Comparison of ENCODE assay signal across 15 cellular contexts in genomic region chr5:139064613-139065012, GRCh38.
DNase-seq lines count a peak whose midpoint lies in the region; ATAC-seq and TF ChIP-seq lines count a peak whose summit lies in the region.
"Had no signal": no experiment of that assay in that cellular context is flagged by ENCODE, and none has a peak within 500 bp of the region (broad histone marks: within the 10 kb centered on the region; RNA-seq: fewer than 3 reads in every experiment).

No MANE protein-coding gene starts in this region.

- H3K9me3 ChIP-seq in endodermal cell (ENCODE audit: control insufficient read depth, low read length) (no peaks in the 10 kb centered on the region), psoas muscle (no peaks in the 10 kb centered on the region), trophoblast cell (ENCODE audit: insufficient read depth, low read depth, low read length) (peaks cover 3% of the 10 kb centered on the region)
- H3K9me3 ChIP-seq: BE2C had no signal

- no peak overlapping the region for H4K8ac ChIP-seq in trophoblast cell (ENCODE audit: low read depth, low read length)

- DNase-seq in DMS79 treated with DMSO at 0.1 percent for 48 hours (lab: John Stamatoyannopoulos, UW): peak; percentile 47
- DNase-seq in NCI-H2196 (lab: John Stamatoyannopoulos, UW; ENCODE audit: unreplicated experiment): peak; percentile 78
- peak; percentile 29 for DNase-seq in endodermal cell
- no peak for DNase-seq in psoas muscle
- no peak for DNase-seq in trophoblast cell
- no peak for DNase-seq in nucleus accumbens (lab: John Stamatoyannopoulos, UW)
- DNase-seq: BE2C; dorsolateral prefrontal cortex; NCI-H1930; occipital lobe; stimulated activated CD4-positive, alpha-beta T cell treated with anti-CD3 and anti-CD28 coated beads, Interleukin-12 subunit alpha, Interleukin-12 subunit beta, amount 100 ng/mL, for 4 hours had no signal

- no peaks in the 10 kb centered on the region for H3K79me1 ChIP-seq in trophoblast cell (ENCODE audit: low read length)

- H2AK5ac ChIP-seq in trophoblast cell (ENCODE audit: low read length): no peak overlapping the region

- H3K27ac Mint-ChIP-seq in endodermal cell: no peak overlapping the region
- H3K27ac Mint-ChIP-seq: memory B cell had no signal

- H3K27ac ChIP-seq in endodermal cell (ENCODE audit: low read depth, low read length): no peak overlapping the region
- no peak overlapping the region for H3K27ac ChIP-seq in psoas muscle
- no peak overlapping the region for H3K27ac ChIP-seq in trophoblast cell (ENCODE audit: low read depth, low read length)
- H3K27ac ChIP-seq: HL-60 had no signal

- WGBS in endodermal cell (ENCODE audit: insufficient coverage in 1 of 2, insufficient read length in 1 of 2), 2 experiments: 87 to 93% methylated on average over 2 of the region's 2 CpGs
- 53 to 86% (median 65%) methylated on average over 2 of the region's 2 CpGs for WGBS in psoas muscle, 3 donors
- WGBS in trophoblast cell (ENCODE audit: extremely low coverage, insufficient coverage, insufficient read length): no CpG with 5 or more reads among the region's 2 CpGs

- H3K9ac ChIP-seq in endodermal cell (ENCODE audit: extremely low read depth, low read length, poor library complexity, severe bottlenecking) (no peak overlapping the region), trophoblast cell (ENCODE audit: low read length) (no peak overlapping the region)

- no peak overlapping the region for H2AFZ ChIP-seq in trophoblast cell (ENCODE audit: insufficient read depth, low read length, poor library complexity)

- no peak overlapping the region for H2BK12ac ChIP-seq in trophoblast cell (ENCODE audit: low read length)

- H3K36me3 Mint-ChIP-seq in endodermal cell (ENCODE audit: low read depth): no peaks in the 10 kb centered on the region

- H3K4me1 Mint-ChIP-seq in endodermal cell: peaks cover 36% of the 10 kb centered on the region

- H3K4me3 Mint-ChIP-seq in endodermal cell: no peak overlapping the region
- H3K4me3 Mint-ChIP-seq: memory B cell had no signal

- no peaks in the 10 kb centered on the region for H3K9me3 Mint-ChIP-seq in endodermal cell
- H3K9me3 Mint-ChIP-seq: memory B cell had no signal

- H3K27me3 Mint-ChIP-seq in endodermal cell (ENCODE audit: insufficient read depth): no peaks in the 10 kb centered on the region
- H3K27me3 Mint-ChIP-seq: memory B cell had no signal

- no peak overlapping the region for H2BK5ac ChIP-seq in trophoblast cell (ENCODE audit: low read depth, low read length, poor library complexity)

- no peaks in the 10 kb centered on the region for H3K79me2 ChIP-seq in trophoblast cell (ENCODE audit: control insufficient read depth, insufficient read depth, low read length, poor library complexity)

- H3K36me3 ChIP-seq in endodermal cell (ENCODE audit: control insufficient read depth, insufficient read depth, low read length) (no peaks in the 10 kb centered on the region), psoas muscle (ENCODE audit: insufficient read depth in 1 of 2, low read depth in 1 of 2) (no peaks in the 10 kb centered on the region), trophoblast cell (ENCODE audit: control insufficient read depth in 1 of 2, insufficient read depth in 2 of 2, low read length in 2 of 2) (no peaks in the 10 kb centered on the region)
- H3K36me3 ChIP-seq: BE2C had no signal

- no peak overlapping the region for H3K4me2 ChIP-seq in trophoblast cell (ENCODE audit: low read length)

- H3K4me3 ChIP-seq in endodermal cell (ENCODE audit: low read length) (no peak overlapping the region), psoas muscle (no peak overlapping the region), trophoblast cell (ENCODE audit: low read depth, low read length) (no peak overlapping the region)
- H3K4me3 ChIP-seq: dorsolateral prefrontal cortex had no signal

- peak; percentile 69 to 82 (median 76) for ATAC-seq in psoas muscle
- no peak for ATAC-seq in GM21360 (IDR thresholded peaks at IDR 0.05; ENCODE audit: unreplicated experiment)
- no peak for ATAC-seq in HG03045 (IDR thresholded peaks at IDR 0.05; ENCODE audit: unreplicated experiment)

- TF ChIP-seq CTCF in endodermal cell (conservative IDR thresholded peaks at IDR 0.05) (no peak), psoas muscle (IDR thresholded peaks at IDR 0.05) (no peak)

- H3K18ac ChIP-seq in trophoblast cell (ENCODE audit: low read length): no peak overlapping the region

- no peak overlapping the region for H3K4ac ChIP-seq in trophoblast cell (ENCODE audit: low read depth, low read length)

- peaks cover 7% of the 10 kb centered on the region for H3K4me1 ChIP-seq in endodermal cell (ENCODE audit: control insufficient read depth, insufficient read depth, low read length)
- H3K4me1 ChIP-seq in psoas muscle: peaks cover 54% of the 10 kb centered on the region
- peaks cover 8 to 11% of the 10 kb centered on the region in 2 experiments for H3K4me1 ChIP-seq in trophoblast cell (ENCODE audit: control insufficient read depth in 1 of 2, insufficient read depth in 2 of 2, low read length in 2 of 2)

- intact Hi-C loops in psoas muscle (cut with DNase I): no loop called here

- no peak overlapping the region for H2BK120ac ChIP-seq in trophoblast cell (ENCODE audit: insufficient read depth, low read length, poor library complexity)

- no peak overlapping the region for H4K91ac ChIP-seq in trophoblast cell (ENCODE audit: low read depth, low read length)

- H3K14ac ChIP-seq in trophoblast cell (ENCODE audit: low read length): no peak overlapping the region

- no peak overlapping the region for H3K23ac ChIP-seq in trophoblast cell (ENCODE audit: low read length)

- H3K27me3 ChIP-seq in endodermal cell (ENCODE audit: control insufficient read depth, insufficient read depth, low read length, poor library complexity, severe bottlenecking) (no peaks in the 10 kb centered on the region), psoas muscle (ENCODE audit: insufficient read depth in 3 of 3, low read length in 2 of 3) (no peaks in the 10 kb centered on the region), trophoblast cell (ENCODE audit: insufficient read depth, low read length) (no peaks in the 10 kb centered on the region)
- H3K27me3 ChIP-seq: BE2C, dorsolateral prefrontal cortex had no signal

- no peak overlapping the region for H4K12ac ChIP-seq in trophoblast cell (ENCODE audit: low read depth, low read length)

Comparison
In these comparisons a context has a peak if more than half of its experiments do, and no peak if none do; other contexts are left out.
1. DNase-seq: peak in DMS79 treated with DMSO at 0.1 percent for 48 hours (single experiment), NCI-H2196 (single experiment) and endodermal cell (single experiment); none in psoas muscle (0 of 2), trophoblast cell (0 of 2) and nucleus accumbens (0 of 56).
2. ATAC-seq: peak in psoas muscle (4 of 4); none in GM21360 (single experiment) and HG03045 (single experiment).